ENCODE assay signal across 18 cellular contexts in the genomic region with DNA sequence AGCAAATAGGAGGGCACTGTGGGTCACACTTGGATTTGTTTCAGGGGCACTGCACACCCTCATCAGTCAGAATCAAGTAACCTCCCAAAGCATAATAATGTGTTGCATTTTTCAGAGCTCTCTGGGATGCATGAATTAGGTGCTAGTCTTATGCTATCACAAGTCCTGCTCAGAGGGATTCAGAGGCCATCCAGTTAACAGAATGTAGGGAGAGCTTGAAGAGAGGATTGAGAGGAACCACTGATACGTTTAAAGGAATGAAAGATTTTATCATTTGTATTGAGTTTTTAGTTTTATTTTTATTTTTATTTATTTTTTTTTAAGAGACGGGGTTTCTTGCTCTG. TPM values are rescaled to one million over a fixed set of nuclear protein-coding genes. Genes with fewer than 3 reads are reported as not detected.
DNase-seq lines count a peak whose midpoint lies in the region; TF ChIP-seq lines count a peak whose summit lies in the region.
"Had no signal": no experiment of that assay in that cellular context is flagged by ENCODE, and none has a peak within 500 bp of the region (broad histone marks: within the 10 kb centered on the region; RNA-seq: fewer than 3 reads in every experiment).

No MANE protein-coding gene starts in this region.

- H3K9me2 ChIP-seq in OCI-LY7 (ENCODE audit: insufficient read depth, low read length) = no peaks in the 10 kb centered on the region

- H2AFZ ChIP-seq in KMS-11 (ENCODE audit: low read depth) (no peak overlapping the region), OCI-LY7 (ENCODE audit: low read length) (no peak overlapping the region)

- H3K36me3 Mint-ChIP-seq in endothelial cell (ENCODE audit: low read depth, unreplicated experiment) = peaks cover 8% of the 10 kb centered on the region
- no peaks in the 10 kb centered on the region for H3K36me3 Mint-ChIP-seq in nephron (ENCODE audit: low read depth)

- DNase-seq in AG04450 (ENCODE audit: low read depth, low spot score) (no peak), endothelial cell (ENCODE audit: low spot score) (no peak), NCI-H526 (lab: John Stamatoyannopoulos, UW) (no peak), coronary artery (ENCODE audit: low spot score) (no peak), OCI-LY7 (ENCODE audit: low spot score) (no peak)
- no peak for DNase-seq in activated effector memory CD4-positive, alpha-beta T cell treated with Interleukin-2 at 50 U/mL for 16 hours
- DNase-seq: activated B cell treated with CpG ODN at 0.5 μM for 24 hours; activated CD8-positive, alpha-beta memory T cell treated with anti-CD3 and anti-CD28 coated beads for 24 hours; activated naive CD8-positive, alpha-beta T cell treated with anti-CD3 and anti-CD28 coated beads for 36 hours; caudate nucleus; effector CD4-positive, alpha-beta T cell; left cardiac atrium; NCI-H1436 treated with DMSO at 0.1 percent for 48 hours; stimulated activated CD4-positive, alpha-beta T cell treated with anti-CD3 and anti-CD28 coated beads, Interleukin-4, amount 100 ng/mL, for 4 hours; stimulated activated CD8-positive, alpha-beta memory T cell treated with anti-CD3 and anti-CD28 coated beads, Interleukin-4, amount 100 ng/mL, for 48 hours had no signal

- no TSS peak for BruUV-seq in OCI-LY7 (replicated peaks; lab: Mats Ljungman, UMichigan)

- CTCF ChIA-PET in AG04450 (lab: Charles Lee) (interaction anchor here (1.0 to 1.4 kb wide), 3 partner anchors 8 to 43 kb away, joined by 3 to 8 read pairs (median 3); no protein-coding TSS in a partner anchor), OCI-LY7 (lab: Charles Lee; ENCODE audit: unreplicated experiment) (no interaction called here)

- H3K79me2 ChIP-seq in KMS-11 (ENCODE audit: insufficient read depth, low read depth) (peaks cover 7% of the 10 kb centered on the region; the same call in 1 of the 2 replicates), OCI-LY7 (ENCODE audit: insufficient read depth, low read depth, low read length) (no peaks in the 10 kb centered on the region)

- H3K4me1 Mint-ChIP-seq in endothelial cell (ENCODE audit: unreplicated experiment) (peaks cover 51% of the 10 kb centered on the region), nephron (peaks cover 30% of the 10 kb centered on the region)

- H3K4me3 ChIP-seq in AG04450 (ENCODE audit: low read depth, low read length) = no peak overlapping the region
- H3K4me3 ChIP-seq in KMS-11 (IDR thresholded peaks at IDR 0.05; ENCODE audit: insufficient read depth, low read depth, low read length) = no peak overlapping the region
- H3K4me3 ChIP-seq in coronary artery = no peak overlapping the region
- H3K4me3 ChIP-seq in OCI-LY7 (ENCODE audit: low read depth, low read length, poor library complexity, severe bottlenecking) = no peak overlapping the region
- H3K4me3 ChIP-seq: GM12878 had no signal

- H3K36me3 ChIP-seq in KMS-11 (ENCODE audit: insufficient read depth) = no peaks in the 10 kb centered on the region
- no peaks in the 10 kb centered on the region for H3K36me3 ChIP-seq in OCI-LY7 (ENCODE audit: insufficient read depth, low read length)

- H3K27me3 ChIP-seq in AG04450 (ENCODE audit: control insufficient read depth, insufficient read depth, low read length) (no peaks in the 10 kb centered on the region), KMS-11 (ENCODE audit: insufficient read depth, low read depth) (no peaks in the 10 kb centered on the region)

- H3K4me2 ChIP-seq in KMS-11 (peak overlapping the region; percentile 18; the same call in 1 of the 2 replicates), OCI-LY7 (ENCODE audit: low read length) (no peak overlapping the region)

- peaks cover 28% of the 10 kb centered on the region for H3K4me1 ChIP-seq in KMS-11 (ENCODE audit: low read depth, poor library complexity, severe bottlenecking)
- peaks cover 17% of the 10 kb centered on the region for H3K4me1 ChIP-seq in OCI-LY7 (ENCODE audit: insufficient read depth, low read length, poor library complexity, severe bottlenecking)

- no peak overlapping the region for H3K9ac ChIP-seq in KMS-11

- no peak for TF ChIP-seq CTCF in AG04450 (IDR thresholded peaks at IDR 0.05; ENCODE audit: low read depth, low read length)
- no peak for TF ChIP-seq CTCF in KMS-11 (conservative IDR thresholded peaks at IDR 0.05; ENCODE audit: low read depth, low read length)
- TF ChIP-seq CTCF in endothelial cell (IDR thresholded peaks at IDR 0.05; ENCODE audit: unreplicated experiment) = no peak
- TF ChIP-seq CTCF in nephron (IDR thresholded peaks at IDR 0.05; ENCODE audit: unreplicated experiment in 3 of 3) = no peak
- no peak for TF ChIP-seq CTCF in coronary artery (IDR thresholded peaks at IDR 0.05)
- TF ChIP-seq CTCF in OCI-LY7 (conservative IDR thresholded peaks at IDR 0.05; ENCODE audit: low read length) = no peak

- H4K20me1 ChIP-seq in KMS-11 (ENCODE audit: insufficient read depth) (no peaks in the 10 kb centered on the region), OCI-LY7 (ENCODE audit: insufficient read depth, low read length) (no peaks in the 10 kb centered on the region)

- H3K4me3 Mint-ChIP-seq in endothelial cell (ENCODE audit: unreplicated experiment) = no peak overlapping the region
- no peak overlapping the region for H3K4me3 Mint-ChIP-seq in nephron
- H3K4me3 Mint-ChIP-seq: activated B cell treated with CpG ODN at 0.5 μM for 24 hours; activated naive CD8-positive, alpha-beta T cell treated with anti-CD3 and anti-CD28 coated beads for 36 hours had no signal

- H3K27me3 Mint-ChIP-seq in endothelial cell (ENCODE audit: unreplicated experiment) (no peaks in the 10 kb centered on the region), nephron (ENCODE audit: low read depth) (no peaks in the 10 kb centered on the region)
- H3K27me3 Mint-ChIP-seq: activated B cell treated with CpG ODN at 0.5 μM for 24 hours; activated naive CD8-positive, alpha-beta T cell treated with anti-CD3 and anti-CD28 coated beads for 36 hours had no signal

- H3K27ac ChIP-seq in AG04450 (ENCODE audit: low read depth, low read length) (peak overlapping the region; percentile 76), KMS-11 (no peak overlapping the region), coronary artery (no peak overlapping the region), OCI-LY7 (ENCODE audit: low read depth, low read length, poor library complexity, severe bottlenecking) (no peak overlapping the region)

- H3K9me3 Mint-ChIP-seq in endothelial cell (ENCODE audit: unreplicated experiment) = peaks cover 3% of the 10 kb centered on the region
- H3K9me3 Mint-ChIP-seq in nephron = no peaks in the 10 kb centered on the region
- H3K9me3 Mint-ChIP-seq: activated B cell treated with CpG ODN at 0.5 μM for 24 hours; activated naive CD8-positive, alpha-beta T cell treated with anti-CD3 and anti-CD28 coated beads for 36 hours had no signal

- intact Hi-C loops in OCI-LY7 (cut with micrococcal nuclease; ENCODE audit: unreplicated experiment) = loop anchor here (10.0 kb wide), 1 partner anchor 86 kb away; no protein-coding TSS in a partner anchor

- peak overlapping the region; percentile 75 for H3K27ac Mint-ChIP-seq in endothelial cell (ENCODE audit: unreplicated experiment)
- H3K27ac Mint-ChIP-seq in nephron = peak overlapping the region; percentile 61 to 79 (median 69)
- H3K27ac Mint-ChIP-seq: activated B cell treated with CpG ODN at 0.5 μM for 24 hours; activated naive CD8-positive, alpha-beta T cell treated with anti-CD3 and anti-CD28 coated beads for 36 hours had no signal

- H3K9me3 ChIP-seq in AG04450 (ENCODE audit: control insufficient read depth, insufficient read depth, low read length) (no peaks in the 10 kb centered on the region; the same call in 1 of the 2 replicates), OCI-LY7 (ENCODE audit: low read length) (no peaks in the 10 kb centered on the region)

- POLR2A ChIA-PET in AG04450 (lab: Yijun Ruan, JAX) = interaction anchor here (1.2 kb wide), 1 partner anchor 25 kb away, joined by 3 read pairs; no protein-coding TSS in a partner anchor
- POLR2A ChIA-PET in OCI-LY7 (lab: Charles Lee) = interaction anchor here (1.1 kb wide), 1 partner anchor 8 kb away, joined by 5 read pairs; no protein-coding TSS in a partner anchor

RNA-seq across cellular contexts. Expression of gene ANO6, which starts 44.6 kb away (rescaled TPM):
- 44.0 and 51.9 TPM in 2 replicates for polyA plus RNA-seq in AG04450 (2011; rRNA removed)
- polyA minus RNA-seq in AG04450 (2011; rRNA and poly(A)+ RNA removed) = 37.2 and 50.2 TPM in 2 replicates
- total RNA-seq in endothelial cell (ENCODE audit: unreplicated experiment) = 50.8 TPM
- total RNA-seq in OCI-LY7 (2014; rRNA removed; shearing (Covaris generic)) = 11.9 and 15.0 TPM in 2 replicates
- total RNA-seq in OCI-LY7 (2022) = 17.7 and 19.7 TPM in 2 replicates
